Comparison of ENCODE assay signal across 27 cellular contexts in the genomic region with DNA sequence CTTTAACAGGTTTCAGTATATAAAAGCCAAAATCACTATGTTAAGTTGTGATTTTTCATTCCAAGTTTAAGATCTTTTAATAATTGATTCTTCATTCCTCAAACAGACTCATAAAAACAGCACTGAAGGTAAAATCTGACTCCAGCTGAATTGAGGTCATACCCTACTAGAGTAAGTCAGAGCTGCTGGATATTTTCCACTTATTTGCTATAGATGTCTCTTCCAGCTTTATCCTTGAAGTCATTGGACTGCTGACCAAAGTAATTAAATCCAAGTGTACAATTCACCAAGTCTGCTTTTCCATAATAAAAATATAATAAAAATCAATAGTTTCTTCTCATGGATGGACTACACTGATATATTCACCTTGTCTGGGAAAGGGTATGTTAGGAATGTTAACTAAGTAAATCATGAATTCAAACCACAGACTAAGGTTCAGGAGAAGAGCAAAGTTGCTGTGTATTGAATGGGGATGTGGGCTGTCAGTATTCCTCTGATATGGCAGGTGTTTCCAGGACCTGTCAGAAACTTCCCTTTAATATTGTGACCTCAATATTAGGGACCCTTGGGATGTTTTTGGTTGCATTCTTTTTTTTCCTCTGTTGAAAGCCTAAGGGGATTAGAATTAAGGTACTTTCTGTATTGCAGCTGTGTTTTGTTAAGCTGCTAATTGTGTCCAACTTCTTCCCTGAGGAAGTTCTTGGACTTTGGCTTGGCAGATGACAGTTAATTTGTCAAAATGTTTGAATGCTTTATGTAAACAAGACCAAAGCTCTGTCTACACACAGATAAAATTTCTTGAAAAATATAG.
"Had no signal": no experiment of that assay in that cellular context is flagged by ENCODE, and none has a peak within 500 bp of the region (broad histone marks: within the 10 kb centered on the region; RNA-seq: fewer than 3 reads in every experiment).

No MANE protein-coding gene starts in this region.

- DNase-seq: activated CD4-positive, alpha-beta memory T cell treated with anti-CD3 and anti-CD28 coated beads, Interleukin-2, amount 10 ng/mL, durations not matched to agents 7 days and 5 days; activated CD4-positive, alpha-beta T cell treated with anti-CD3 and anti-CD28 coated beads for 48 hours; activated CD4-positive, CD25-positive, alpha-beta regulatory T cell treated with anti-CD3 and anti-CD28 coated beads, Interleukin-2, amount 50 U/mL, for 72 hours; activated CD8-positive, alpha-beta memory T cell treated with anti-CD3 and anti-CD28 coated beads for 24 hours; activated CD8-positive, alpha-beta memory T cell treated with anti-CD3 and anti-CD28 coated beads, Interleukin-2, amount 10 ng/mL, durations not matched to agents 7 days and 5 days; activated CD8-positive, alpha-beta memory T cell treated with anti-CD3 and anti-CD28 coated beads, Interleukin-2, amount 50 U/mL, for 48 hours; activated effector memory CD4-positive, alpha-beta T cell treated with Interleukin-2 at 50 U/mL for 16 hours; activated naive CD4-positive, alpha-beta T cell treated with anti-CD3 and anti-CD28 coated beads, Interleukin-2, amount 10 ng/mL, durations not matched to agents 7 days and 5 days; activated naive CD8-positive, alpha-beta T cell treated with anti-CD3 and anti-CD28 coated beads for 36 hours; activated T-cell treated with anti-CD3 and anti-CD28 coated beads, Interleukin-2, amount 50 U/mL, for 48 hours; amniotic stem cell; aorta; brain microvascular endothelial cell; central memory CD4-positive, alpha-beta T cell; Karpas-422; KBM-7; MM.1S; MV-4-11; NCI-H1092; NCI-H1436 treated with DMSO at 0.1 percent for 48 hours; NCI-H1694 treated with DMSO at 0.1 percent for 48 hours; NCI-H2029; NCI-H345; NCI-H524 treated with DMSO at 0.1 percent for 48 hours; SHP77; SJCRH30 had no signal

- H3K27me3 ChIP-seq: brain microvascular endothelial cell, SJCRH30 had no signal

- H3K36me3 ChIP-seq: brain microvascular endothelial cell, SJCRH30 had no signal

- H3K4me3 ChIP-seq: SJCRH30, SK-N-MC had no signal

- H3K27ac ChIP-seq: brain microvascular endothelial cell, SJCRH30, SK-N-MC had no signal
